ENCODE assay signal across 22 cellular contexts in the genomic region with DNA sequence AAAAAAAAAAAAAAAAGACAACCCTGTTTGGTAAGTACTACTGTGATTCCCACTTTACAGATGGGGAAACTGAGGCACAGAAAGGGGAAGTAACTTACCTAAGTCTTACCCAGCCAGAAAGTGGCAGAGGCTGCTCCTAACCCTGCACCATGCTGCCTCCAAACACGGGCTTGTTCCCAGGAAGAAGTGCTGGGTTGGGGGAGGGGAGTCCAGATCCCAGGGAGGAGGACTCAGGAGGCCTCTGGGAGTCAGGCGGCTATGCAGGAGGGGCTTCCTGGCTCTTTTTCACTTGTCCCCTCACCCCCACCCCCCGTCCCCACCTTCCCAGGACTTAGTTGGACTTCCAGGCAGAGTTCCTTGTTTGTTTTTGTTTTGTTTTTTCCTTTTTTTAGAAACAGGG. TPM values are rescaled to one million over a fixed set of nuclear protein-coding genes. Genes with fewer than 3 reads are reported as not detected.
DNase-seq lines count a peak whose midpoint lies in the region; ATAC-seq, FAIRE-seq and TF ChIP-seq lines count a peak whose summit lies in the region.
"Had no signal": no experiment of that assay in that cellular context is flagged by ENCODE, and none has a peak within 500 bp of the region (broad histone marks: within the 10 kb centered on the region; RNA-seq: fewer than 3 reads in every experiment).

No MANE protein-coding gene starts in this region.

- no peak overlapping the region for H3K4me2 ChIP-seq in K562 (ENCODE audit: insufficient read depth, low read length)

- H2AFZ ChIP-seq in K562 (ENCODE audit: low read depth, low read length): no peak overlapping the region

- no peaks in the 10 kb centered on the region for H3K9me1 ChIP-seq in K562 (ENCODE audit: control insufficient read depth, insufficient read depth, low read length)

- H3K4me1 ChIP-seq in K562 (replicated peaks in 1 of 2; ENCODE audit: control insufficient read depth in 2 of 2, insufficient read depth in 2 of 2, low read length in 2 of 2) (peaks cover 0 to 18% of the 10 kb centered on the region in 2 experiments; a peak in 3 of 5 replicates), gastrocnemius medialis (no peaks in the 10 kb centered on the region)

- no peak for DNase-seq in activated T-cell treated with anti-CD3 and anti-CD28 coated beads, Interleukin-2, amount 50 U/mL, for 24 hours
- no peak for DNase-seq in activated T-cell treated with anti-CD3 and anti-CD28 coated beads, Interleukin-2, amount 50 U/mL, for 48 hours
- DNase-seq in H7 (peak; percentile 65), K562 (ENCODE audit: extremely low read depth in 1 of 4, low spot score in 3 of 4) (no peak), RKO (ENCODE audit: low spot score) (no peak), gastrocnemius medialis (no peak), sciatic nerve (ENCODE audit: low spot score) (no peak)
- no peak for DNase-seq in stimulated activated effector memory CD8-positive, alpha-beta T cell treated with anti-CD3 and anti-CD28 coated beads, Interleukin-12 subunit alpha, Interleukin-12 subunit beta, amount 100 ng/mL, for 72 hours (ENCODE audit: low spot score in 2 of 2)
- DNase-seq: 8988T; CD8-positive, alpha-beta memory T cell; COR-L47; DMS 273 treated with DMSO at 0.1 percent for 48 hours; DMS53; DND-41; EL; GOT3; H9; IMR-90 had no signal

- ATAC-seq in K562 (no peak), gastrocnemius medialis (no peak), sciatic nerve (no peak)
- ATAC-seq in stimulated activated effector memory CD8-positive, alpha-beta T cell treated with anti-CD3 and anti-CD28 coated beads, Interleukin-12 subunit alpha, Interleukin-12 subunit beta, amount 100 ng/mL, for 72 hours: no peak

- no peak for TF ChIP-seq RAD21 in K562 (CRISPR knock-in tag; conservative IDR thresholded peaks at IDR 0.05 in 1 of 2, IDR thresholded peaks at IDR 0.05 in 1 of 2)

- H3K4me3 Mint-ChIP-seq in activated T-cell treated with anti-CD3 and anti-CD28 coated beads, Interleukin-2, amount 50 U/mL, for 24 hours: no peak overlapping the region
- no peak overlapping the region for H3K4me3 Mint-ChIP-seq in stimulated activated effector memory CD8-positive, alpha-beta T cell treated with anti-CD3 and anti-CD28 coated beads, Interleukin-12 subunit alpha, Interleukin-12 subunit beta, amount 100 ng/mL, for 72 hours
- H3K4me3 Mint-ChIP-seq: CD14-positive monocyte, H9 had no signal

- in situ Hi-C loops in K562 (cut with MboI) (no loop called here), gastrocnemius medialis (cut with MboI; ENCODE audit: low sequenced_read_pairs in 4 of 4) (no loop called here)

- no peak for TF ChIP-seq POLR2A in K562 (conservative IDR thresholded peaks at IDR 0.05)
- no peak for TF ChIP-seq POLR2A in gastrocnemius medialis (IDR thresholded peaks at IDR 0.05)

- 23% methylated on average over 3 of the region's 3 CpGs for WGBS in K562 (ENCODE audit: insufficient coverage, low coverage, missing lambda C conversion rate)

- TF ChIP-seq EP300 in K562 (IDR thresholded peaks at IDR 0.05; ENCODE audit: low read length): no peak

- H4K20me1 ChIP-seq in K562 (replicated peaks; ENCODE audit: control insufficient read depth, insufficient read depth, low read length): no peaks in the 10 kb centered on the region; the same call in 1 of the 2 replicates

- no peak overlapping the region for H3K9ac ChIP-seq in K562 (ENCODE audit: insufficient read depth in 1 of 2, low read depth in 2 of 2, low read length in 2 of 2)
- H3K9ac ChIP-seq: BLaER1 had no signal

- H3K36me3 ChIP-seq in H7 (replicated peaks; ENCODE audit: control insufficient read depth, insufficient read depth, low read length) (no peaks in the 10 kb centered on the region), K562 (ENCODE audit: control insufficient read depth, insufficient read depth, low read length) (0 out of 3 replicates have a peak, but pooled peaks cover under 1% of the 10 kb centered on the region), gastrocnemius medialis (no peaks in the 10 kb centered on the region)

- FAIRE-seq in K562 (lab: Jason Lieb, UNC): no peak
- FAIRE-seq: GM12891, HTR-8/SVneo had no signal

- CTCF ChIA-PET in K562 (lab: Yijun Ruan, JAX; ENCODE audit: low intra/inter-chr PET ratio): no interaction called here

- no peaks in the 10 kb centered on the region for H3K79me2 ChIP-seq in K562 (ENCODE audit: control insufficient read depth, insufficient read depth, low read length)

- POLR2A ChIA-PET in K562 (lab: Yijun Ruan, JAX): interaction anchor here (0.7 kb wide), 1 partner anchor 25 kb away, joined by 3 read pairs; no protein-coding TSS in a partner anchor

- H3K27me3 ChIP-seq in H7 (ENCODE audit: control insufficient read depth, insufficient read depth, low read length): no peaks in the 10 kb centered on the region
- no peaks in the 10 kb centered on the region for H3K27me3 ChIP-seq in K562 (ENCODE audit: control insufficient read depth in 2 of 2, insufficient read depth in 2 of 2, low read length in 2 of 2)
- H3K27me3 ChIP-seq in gastrocnemius medialis: no peaks in the 10 kb centered on the region
- H3K27me3 ChIP-seq: BLaER1 had no signal

- H3K27ac ChIP-seq in K562 (ENCODE audit: extremely low read depth, low read depth, low read length): no peak overlapping the region
- H3K27ac ChIP-seq in gastrocnemius medialis: no peak overlapping the region
- H3K27ac ChIP-seq: BLaER1 had no signal

- no TSS peak for BruUV-seq in K562 (replicated peaks; lab: Mats Ljungman, UMichigan)

- no peak for TF ChIP-seq CTCF in K562 (IDR thresholded peaks at IDR 0.05 in 2 of 3, conservative IDR thresholded peaks at IDR 0.05 in 1 of 3; ENCODE audit: insufficient read depth in 2 of 3, low read depth in 1 of 3, low read length in 3 of 3)
- TF ChIP-seq CTCF in gastrocnemius medialis (IDR thresholded peaks at IDR 0.05 in 4 of 5, conservative IDR thresholded peaks at IDR 0.05 in 1 of 5): no peak

- no peak overlapping the region for H3K4me3 ChIP-seq in H7 (ENCODE audit: insufficient read depth, low read depth, low read length)
- no peak overlapping the region for H3K4me3 ChIP-seq in K562
- no peak overlapping the region for H3K4me3 ChIP-seq in gastrocnemius medialis
- H3K4me3 ChIP-seq: BLaER1 had no signal

- H3K4me1 Mint-ChIP-seq in activated T-cell treated with anti-CD3 and anti-CD28 coated beads, Interleukin-2, amount 50 U/mL, for 24 hours (ENCODE audit: low read depth): peaks cover 65% of the 10 kb centered on the region
- peaks cover 71% of the 10 kb centered on the region for H3K4me1 Mint-ChIP-seq in stimulated activated effector memory CD8-positive, alpha-beta T cell treated with anti-CD3 and anti-CD28 coated beads, Interleukin-12 subunit alpha, Interleukin-12 subunit beta, amount 100 ng/mL, for 72 hours

- intact Hi-C loops in K562 (cut with micrococcal nuclease) (no loop called here), gastrocnemius medialis (cut with DNase I; ENCODE audit: low total_unique reads) (no loop called here), sciatic nerve (cut with DNase I) (no loop called here)

- no peaks in the 10 kb centered on the region for H3K9me3 ChIP-seq in K562 (replicated peaks; ENCODE audit: control insufficient read depth, insufficient read depth, low read depth, low read length)
- no peaks in the 10 kb centered on the region for H3K9me3 ChIP-seq in gastrocnemius medialis
- H3K9me3 ChIP-seq: BLaER1 had no signal

- peaks cover 86% of the 10 kb centered on the region for H3K36me3 Mint-ChIP-seq in activated T-cell treated with anti-CD3 and anti-CD28 coated beads, Interleukin-2, amount 50 U/mL, for 24 hours (ENCODE audit: low read depth)
- H3K36me3 Mint-ChIP-seq in stimulated activated effector memory CD8-positive, alpha-beta T cell treated with anti-CD3 and anti-CD28 coated beads, Interleukin-12 subunit alpha, Interleukin-12 subunit beta, amount 100 ng/mL, for 72 hours: peaks cover 99% of the 10 kb centered on the region

- no peaks in the 10 kb centered on the region for H3K27me3 Mint-ChIP-seq in activated T-cell treated with anti-CD3 and anti-CD28 coated beads, Interleukin-2, amount 50 U/mL, for 24 hours

- H3K27ac Mint-ChIP-seq in activated T-cell treated with anti-CD3 and anti-CD28 coated beads, Interleukin-2, amount 50 U/mL, for 24 hours: peak overlapping the region; percentile 64
- H3K27ac Mint-ChIP-seq in stimulated activated effector memory CD8-positive, alpha-beta T cell treated with anti-CD3 and anti-CD28 coated beads, Interleukin-12 subunit alpha, Interleukin-12 subunit beta, amount 100 ng/mL, for 72 hours: peak overlapping the region; percentile 96
- H3K27ac Mint-ChIP-seq: H9 had no signal

- H3K9me3 Mint-ChIP-seq in activated T-cell treated with anti-CD3 and anti-CD28 coated beads, Interleukin-2, amount 50 U/mL, for 24 hours: no peaks in the 10 kb centered on the region
- H3K9me3 Mint-ChIP-seq in stimulated activated effector memory CD8-positive, alpha-beta T cell treated with anti-CD3 and anti-CD28 coated beads, Interleukin-12 subunit alpha, Interleukin-12 subunit beta, amount 100 ng/mL, for 72 hours: no peaks in the 10 kb centered on the region
- H3K9me3 Mint-ChIP-seq: CD14-positive monocyte; CD8-positive, alpha-beta memory T cell; H9 had no signal

TF ChIP-seq in K562, 482 proteins besides CTCF, POLR2A, EP300 and RAD21 (continues in another document):
- no peak for TF ChIP-seq ZNF212 (CRISPR knock-in tag; IDR thresholded peaks at IDR 0.05)
- peak; percentile 85; the same call in 1 of the 2 replicates for TF ChIP-seq BCOR (IDR thresholded peaks at IDR 0.05)
- no peak for TF ChIP-seq IRF2 (CRISPR knock-in tag; IDR thresholded peaks at IDR 0.05)
- no peak for TF ChIP-seq CHD4 (IDR thresholded peaks at IDR 0.05; ENCODE audit: insufficient read depth, insufficient replicate concordance, low read depth, low read length, poor library complexity, severe bottlenecking)

RNA-seq across cellular contexts. Expression of gene PIK3CD, which starts 23.9 kb away (rescaled TPM):
- total RNA-seq in H7 (2014; rRNA removed; shearing (Covaris generic)): 6.9 and 18.1 TPM in 2 replicates
- 17.5 and 44.3 TPM in 2 replicates for total RNA-seq in K562 (2011; cell fraction: chromatin; rRNA removed; ENCODE audit: low replicate concordance)
- total RNA-seq in K562 (2011; cell fraction: nucleolus; rRNA removed): 32.4 and 33.3 TPM in 2 replicates
- total RNA-seq in K562 (2011; cell fraction: nucleoplasm; rRNA removed): 16.6 and 20.1 TPM in 2 replicates
- total RNA-seq in K562 (2014; rRNA removed) (7.4 and 15.2 TPM in 2 replicates), K562 (2014; rRNA removed; fragmentation: Illumina TruSeq; extraction: Trizol) (4.4 and 5.1 TPM in 2 replicates), K562 (2015; rRNA removed; fragmentation: Illumina TruSeq; extraction: Trizol) (7.2 and 8.2 TPM in 2 replicates), K562 (2021) (19.5 and 20.8 TPM in 2 replicates), gastrocnemius medialis (1 to 10 TPM in 2 of 4 donors, under 1 TPM in 2; 0.66 to 2.3 (median 1.3) TPM), sciatic nerve (17.9 TPM)
- polyA plus RNA-seq in K562 (2011; rRNA removed) (5.6 and 14.8 TPM in 2 replicates), K562 (2014; fragmentation: Illumina TruSeq; extraction: Trizol) (9.5 and 12.5 TPM in 2 replicates), K562 (2014; fragmentation: Nextera tagmentation; extraction: Ambion mirVana) (1 to 10 TPM; 1.8 to 2.0 TPM), K562 (2014; rRNA removed) (10.8 and 11.1 TPM in 2 replicates)
- polyA plus RNA-seq in K562 (2011; cell fraction: cytosol; rRNA removed): 8.3 and 11.4 TPM in 2 replicates
- 24.4 and 38.0 TPM in 2 replicates for polyA plus RNA-seq in K562 (2011; cell fraction: nucleus; rRNA removed)
- polyA plus RNA-seq in K562 (2012): 11.3 and 21.5 TPM in 2 replicates
- polyA minus RNA-seq in K562 (2011; rRNA and poly(A)+ RNA removed): 5.2 and 8.9 TPM in 2 replicates
- polyA minus RNA-seq in K562 (2011; cell fraction: cytosol; rRNA and poly(A)+ RNA removed): 7.1 and 15.0 TPM in 2 replicates
- polyA minus RNA-seq in K562 (2011; cell fraction: nucleus; rRNA and poly(A)+ RNA removed): 12.5 and 24.8 TPM in 2 replicates
